12 cellular contexts compared by ENCODE assay signal in the genomic region with DNA sequence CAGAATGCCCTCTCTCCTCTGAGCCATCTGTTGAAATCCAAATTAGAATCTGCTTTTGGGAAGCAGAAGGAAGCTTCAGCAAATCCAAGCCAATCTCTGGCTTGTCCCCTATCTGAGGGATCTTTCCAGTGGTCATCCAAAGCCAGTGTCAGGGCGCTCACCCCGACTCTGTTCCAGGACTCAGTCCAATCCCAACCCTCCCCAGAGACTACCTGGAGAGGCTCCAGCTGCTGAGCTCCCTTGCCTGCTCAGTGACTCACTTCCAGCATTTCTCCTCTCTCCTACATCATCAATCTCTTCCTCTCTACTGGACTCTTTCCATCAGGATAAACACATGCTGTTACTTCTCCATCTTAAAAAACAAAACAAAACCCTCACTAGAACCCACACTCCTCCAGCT.
DNase-seq lines count a peak whose midpoint lies in the region; ATAC-seq and TF ChIP-seq lines count a peak whose summit lies in the region.
"Had no signal": no experiment of that assay in that cellular context is flagged by ENCODE, and none has a peak within 500 bp of the region (broad histone marks: within the 10 kb centered on the region; RNA-seq: fewer than 3 reads in every experiment).

No MANE protein-coding gene starts in this region.

- no peak for ATAC-seq in HG02588 (IDR thresholded peaks at IDR 0.05; ENCODE audit: unreplicated experiment)
- ATAC-seq: HCT116 had no signal

- H3K4me3 ChIP-seq in WI38 (ENCODE audit: low read depth, low read length): peak overlapping the region; percentile 17; the same call in 1 of the 2 replicates

- TF ChIP-seq CTCF in WI38 (IDR thresholded peaks at IDR 0.05; ENCODE audit: low read depth, low read length): no peak

- peak; percentile 77 for DNase-seq in GM04503 (ENCODE audit: low read depth)
- DNase-seq in fibroblast of the conjunctiva (ENCODE audit: low read depth): peak; percentile 67
- peak; percentile 83 for DNase-seq in stromal cell of bone marrow (ENCODE audit: low read depth)
- no peak for DNase-seq in ecto neural progenitor cell (ENCODE audit: low spot score)
- DNase-seq in stimulated activated CD4-positive, alpha-beta T cell treated with anti-CD3 and anti-CD28 coated beads, Interleukin-12 subunit alpha, Interleukin-12 subunit beta, amount 100 ng/mL, for 4 hours: no peak
- DNase-seq: activated CD8-positive, alpha-beta memory T cell treated with anti-CD3 and anti-CD28 coated beads, Interleukin-2, amount 50 U/mL, for 48 hours; head of caudate nucleus; small intestine; stimulated activated CD8-positive, alpha-beta memory T cell treated with anti-CD3 and anti-CD28 coated beads, Interleukin-4, amount 100 ng/mL, for 48 hours had no signal

Comparison
In these comparisons a context has a peak if more than half of its experiments do, and no peak if none do; other contexts are left out.
1. DNase-seq: peak in GM04503 (single experiment), fibroblast of the conjunctiva (single experiment) and stromal cell of bone marrow (single experiment); none in ecto neural progenitor cell (single experiment) and stimulated activated CD4-positive, alpha-beta T cell treated with anti-CD3 and anti-CD28 coated beads, Interleukin-12 subunit alpha, Interleukin-12 subunit beta, amount 100 ng/mL, for 4 hours (single experiment).